Comparison of ENCODE assay signal across 8 cellular contexts in the genomic region with DNA sequence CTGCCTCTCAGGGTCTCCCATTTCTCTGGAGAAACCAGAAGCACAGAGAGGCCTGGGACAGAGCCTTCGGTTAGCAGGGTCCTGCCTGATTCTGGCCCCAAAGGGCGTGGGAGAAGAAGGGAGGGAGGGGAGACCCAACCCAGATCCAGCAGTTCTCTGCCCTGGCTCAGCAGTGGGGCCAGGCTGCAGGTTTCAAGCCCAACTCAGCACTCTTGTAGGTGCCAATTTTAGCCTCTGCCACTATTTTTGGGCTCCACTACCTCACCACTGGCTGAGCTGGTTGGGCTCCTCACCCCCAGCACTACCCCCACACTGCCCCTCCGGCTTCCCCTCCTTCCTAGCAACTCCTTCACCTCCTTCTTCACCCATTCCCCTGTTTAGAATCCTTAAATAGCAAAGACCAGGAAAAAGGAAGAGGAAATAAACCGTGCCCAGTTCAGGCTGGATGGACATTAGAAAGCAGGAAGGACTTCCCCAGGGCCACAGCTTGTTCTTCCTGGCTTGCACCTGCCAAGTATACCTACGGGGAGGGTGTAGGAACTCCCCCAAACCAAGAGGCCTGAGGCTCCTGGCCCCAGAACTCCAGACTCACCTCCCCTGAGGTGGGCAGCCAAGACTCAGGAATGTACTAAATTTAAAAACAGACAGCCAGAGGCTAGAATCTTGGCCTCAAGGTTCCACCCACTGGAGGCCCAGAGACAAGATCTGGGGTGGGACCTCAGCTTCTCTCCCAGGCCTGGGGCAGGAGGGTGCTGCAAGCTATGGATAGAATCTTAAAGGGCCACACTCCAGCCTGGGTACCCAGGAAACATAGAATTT. TPM values are rescaled to one million over a fixed set of nuclear protein-coding genes. Genes with fewer than 3 reads are reported as not detected.
DNase-seq lines count a peak whose midpoint lies in the region; TF ChIP-seq lines count a peak whose summit lies in the region.

No MANE protein-coding gene starts in this region.

- in situ Hi-C loops in HAP-1 (cut with MboI; ENCODE audit: low sequenced_read_pairs) = no loop called here

- no peaks in the 10 kb centered on the region for H3K9me3 ChIP-seq in HAP-1

- H3K4me3 ChIP-seq in HAP-1 (peak overlapping the region; percentile 94; the same call in 1 of the 2 replicates), fibroblast of pulmonary artery (replicated peaks; ENCODE audit: low read depth, low read length) (peak overlapping the region; percentile 87)

- H3K27ac Mint-ChIP-seq in progenitor cell of endocrine pancreas = peak overlapping the region; percentile 94

- DNase-seq in HAP-1 (ENCODE audit: low spot score in 2 of 2) (no peak), SKM-1 treated with dmso at 0.1 percent for 144 hours (lab: John Stamatoyannopoulos, UW; ENCODE audit: unreplicated experiment) (peak; percentile 25), fibroblast of pulmonary artery (ENCODE audit: low read depth) (no peak), progenitor cell of endocrine pancreas (ENCODE audit: low spot score, unreplicated experiment) (no peak), SW480 (ENCODE audit: low spot score) (no peak), DMS153 treated with DMSO at 0.1 percent for 48 hours (lab: John Stamatoyannopoulos, UW; ENCODE audit: unreplicated experiment) (no peak), GM19238 (ENCODE audit: insufficient read length, low spot score) (no peak), SHP77 (lab: John Stamatoyannopoulos, UW) (no peak)

- peak overlapping the region; percentile 95 for H3K4me3 Mint-ChIP-seq in progenitor cell of endocrine pancreas (ENCODE audit: low read depth)

- H3K4me1 Mint-ChIP-seq in progenitor cell of endocrine pancreas (ENCODE audit: low read depth) = peaks cover 61% of the 10 kb centered on the region

- no peaks in the 10 kb centered on the region for H3K27me3 Mint-ChIP-seq in progenitor cell of endocrine pancreas

- no peaks in the 10 kb centered on the region for H3K36me3 Mint-ChIP-seq in progenitor cell of endocrine pancreas (ENCODE audit: insufficient read depth)

- no peaks in the 10 kb centered on the region for H3K27me3 ChIP-seq in HAP-1 (ENCODE audit: low read depth)

- H3K4me1 ChIP-seq in HAP-1 = peaks cover 26% of the 10 kb centered on the region

- TF ChIP-seq CTCF in fibroblast of pulmonary artery (IDR thresholded peaks at IDR 0.05; ENCODE audit: low read length, missing control alignments) = no peak
- TF ChIP-seq CTCF in progenitor cell of endocrine pancreas (IDR thresholded peaks at IDR 0.05; ENCODE audit: unreplicated experiment) = no peak

- H3K36me3 ChIP-seq in HAP-1 (replicated peaks) = no peaks in the 10 kb centered on the region

- no peaks in the 10 kb centered on the region for H3K9me3 Mint-ChIP-seq in progenitor cell of endocrine pancreas (ENCODE audit: low read depth)

RNA-seq across cellular contexts. Expression of a gene that starts 1.4 kb away (rescaled TPM):
- 103 and 111 TPM in 2 replicates for total RNA-seq in progenitor cell of endocrine pancreas

RNA-seq across cellular contexts. Expression of a gene that starts 38.3 kb away (rescaled TPM):
- not detected in 2 replicates for total RNA-seq in progenitor cell of endocrine pancreas

RNA-seq across cellular contexts. Expression of a gene that starts 41.0 kb away (rescaled TPM):
- 299 and 301 TPM in 2 replicates for total RNA-seq in progenitor cell of endocrine pancreas

RNA-seq across cellular contexts. Expression of a gene that starts 45.5 kb away (rescaled TPM):
- total RNA-seq in progenitor cell of endocrine pancreas = 67.6 and 71.2 TPM in 2 replicates
